In genomic region chr1:214458541-214458940, GRCh38 we compare ENCODE assay signal across 19 cellular contexts.
DNase-seq lines count a peak whose midpoint lies in the region; ATAC-seq and TF ChIP-seq lines count a peak whose summit lies in the region.
"Had no signal": no experiment of that assay in that cellular context is flagged by ENCODE, and none has a peak within 500 bp of the region (broad histone marks: within the 10 kb centered on the region; RNA-seq: fewer than 3 reads in every experiment).

No MANE protein-coding gene starts in this region.

- peak overlapping the region; percentile 55 for H2AK5ac ChIP-seq in mesenchymal stem cell (ENCODE audit: low read length, severe bottlenecking)

- H3K9me3 ChIP-seq in mesenchymal stem cell (ENCODE audit: control insufficient read depth, low read length), result no peaks in the 10 kb centered on the region
- H3K9me3 ChIP-seq: Peyer's patch had no signal

- H3K27ac Mint-ChIP-seq in activated CD4-positive, alpha-beta T cell treated with anti-CD3 and anti-CD28 coated beads, Interleukin-2, amount 10 ng/mL, durations not matched to agents 24 days and 14 days, result peak overlapping the region; percentile 8
- H3K27ac Mint-ChIP-seq in chondrocyte (ENCODE audit: unreplicated experiment), result peak overlapping the region; percentile 71
- H3K27ac Mint-ChIP-seq: IgD-negative memory B cell had no signal

- H4K91ac ChIP-seq in mesenchymal stem cell (ENCODE audit: low read length), result no peak overlapping the region

- 67% methylated on average over 1 of the region's 1 CpG for WGBS in mesenchymal stem cell

- H3K4me1 ChIP-seq in mesenchymal stem cell (ENCODE audit: control insufficient read depth, insufficient read depth, low read depth, low read length), result peaks cover 12% of the 10 kb centered on the region
- H3K4me1 ChIP-seq: Peyer's patch had no signal

- no peak overlapping the region for H3K14ac ChIP-seq in mesenchymal stem cell (ENCODE audit: low read length in 2 of 2)

- H2BK15ac ChIP-seq in mesenchymal stem cell (ENCODE audit: low read depth, poor library complexity, severe bottlenecking), result no peak overlapping the region

- no peak overlapping the region for H3K4me3 ChIP-seq in mesenchymal stem cell (ENCODE audit: insufficient read depth in 1 of 2, low read depth in 1 of 2, low read length in 2 of 2)
- H3K4me3 ChIP-seq: Peyer's patch, SK-N-MC had no signal

- H2BK5ac ChIP-seq in mesenchymal stem cell (ENCODE audit: low read depth, low read length, poor library complexity, severe bottlenecking), result no peak overlapping the region

- H3K27me3 Mint-ChIP-seq in activated CD4-positive, alpha-beta T cell treated with anti-CD3 and anti-CD28 coated beads, Interleukin-2, amount 10 ng/mL, durations not matched to agents 24 days and 14 days, result no peaks in the 10 kb centered on the region
- no peaks in the 10 kb centered on the region for H3K27me3 Mint-ChIP-seq in chondrocyte (ENCODE audit: low read depth)

- H3K9me3 Mint-ChIP-seq in activated CD4-positive, alpha-beta T cell treated with anti-CD3 and anti-CD28 coated beads, Interleukin-2, amount 10 ng/mL, durations not matched to agents 24 days and 14 days, result peaks cover 13% of the 10 kb centered on the region
- H3K9me3 Mint-ChIP-seq in chondrocyte (ENCODE audit: low read depth), result no peaks in the 10 kb centered on the region

- H3K4me1 Mint-ChIP-seq in activated CD4-positive, alpha-beta T cell treated with anti-CD3 and anti-CD28 coated beads, Interleukin-2, amount 10 ng/mL, durations not matched to agents 24 days and 14 days, result peaks cover 27% of the 10 kb centered on the region
- peaks cover 67% of the 10 kb centered on the region for H3K4me1 Mint-ChIP-seq in chondrocyte (ENCODE audit: low read depth)
- H3K4me1 Mint-ChIP-seq: IgD-negative memory B cell had no signal

- peaks cover 15 to 19% of the 10 kb centered on the region in 2 experiments for H3K36me3 ChIP-seq in mesenchymal stem cell (ENCODE audit: control insufficient read depth in 1 of 2, insufficient read depth in 2 of 2, low read depth in 1 of 2, low read length in 2 of 2)
- H3K36me3 ChIP-seq: Peyer's patch had no signal

- no peaks in the 10 kb centered on the region for H3K79me1 ChIP-seq in mesenchymal stem cell (replicated peaks; ENCODE audit: low read length, poor library complexity, severe bottlenecking)

- H3K27ac ChIP-seq in mesenchymal stem cell (ENCODE audit: low read length, poor library complexity, severe bottlenecking), result peak overlapping the region; percentile 30
- H3K27ac ChIP-seq: 22Rv1, C4-2B, Peyer's patch, SK-N-MC had no signal

- ATAC-seq in esophagus mucosa (no peak), HG03039 (IDR thresholded peaks at IDR 0.05; ENCODE audit: unreplicated experiment) (no peak)

- no peaks in the 10 kb centered on the region for H3K36me3 Mint-ChIP-seq in activated CD4-positive, alpha-beta T cell treated with anti-CD3 and anti-CD28 coated beads, Interleukin-2, amount 10 ng/mL, durations not matched to agents 24 days and 14 days (ENCODE audit: low read depth)
- H3K36me3 Mint-ChIP-seq in chondrocyte (ENCODE audit: low read depth), result peaks cover 4% of the 10 kb centered on the region
- H3K36me3 Mint-ChIP-seq: IgD-negative memory B cell had no signal

- H4K8ac ChIP-seq in mesenchymal stem cell (ENCODE audit: low read length), result peak overlapping the region; percentile 19

- no peak overlapping the region for H3K4me3 Mint-ChIP-seq in activated CD4-positive, alpha-beta T cell treated with anti-CD3 and anti-CD28 coated beads, Interleukin-2, amount 10 ng/mL, durations not matched to agents 24 days and 14 days
- H3K4me3 Mint-ChIP-seq in chondrocyte (ENCODE audit: unreplicated experiment), result no peak overlapping the region
- H3K4me3 Mint-ChIP-seq: IgD-negative memory B cell had no signal

- intact Hi-C loops in activated CD4-positive, alpha-beta T cell treated with anti-CD3 and anti-CD28 coated beads, Interleukin-2, amount 10 ng/mL, durations not matched to agents 24 days and 14 days (cut with micrococcal nuclease), result no loop called here

- no peak overlapping the region for H3K23ac ChIP-seq in mesenchymal stem cell (ENCODE audit: low read length in 2 of 2)

- H3K4me2 ChIP-seq in mesenchymal stem cell (ENCODE audit: low read length, poor library complexity, severe bottlenecking), result no peak overlapping the region

- H3K27me3 ChIP-seq in mesenchymal stem cell (ENCODE audit: control insufficient read depth in 1 of 2, insufficient read depth in 1 of 2, low read length in 2 of 2), result no peaks in the 10 kb centered on the region
- H3K27me3 ChIP-seq: Peyer's patch had no signal

- H2BK12ac ChIP-seq in mesenchymal stem cell (ENCODE audit: low read length in 2 of 2), result no peak overlapping the region

- H2BK120ac ChIP-seq in mesenchymal stem cell (ENCODE audit: low read depth, low read length), result no peak overlapping the region

- no peak for DNase-seq in activated CD4-positive, alpha-beta T cell treated with anti-CD3 and anti-CD28 coated beads, Interleukin-2, amount 10 ng/mL, durations not matched to agents 24 days and 14 days
- DNase-seq in activated CD4-positive, alpha-beta T cell treated with anti-CD3 and anti-CD28 coated beads, Interleukin-2, amount 50 U/mL, for 48 hours, result no peak
- DNase-seq in chondrocyte (ENCODE audit: low spot score) (no peak), mesenchymal stem cell (no peak), NCI-H1930 (lab: John Stamatoyannopoulos, UW) (no peak)
- no peak for DNase-seq in activated effector memory CD4-positive, alpha-beta T cell treated with anti-CD3 and anti-CD28 coated beads, Interleukin-2, amount 50 U/mL, for 16 hours
- DNase-seq: AML-193, DMS79 treated with DMSO at 0.1 percent for 48 hours, Kasumi-1, NCI-H1105, NCI-H2081 treated with DMSO at 0.1 percent for 48 hours, Peyer's patch, Right ventricle myocardium superior had no signal

- no peak overlapping the region for H2AFZ ChIP-seq in mesenchymal stem cell (ENCODE audit: low read depth, low read length)

- H3K18ac ChIP-seq in mesenchymal stem cell (ENCODE audit: low read depth in 1 of 2, low read length in 2 of 2), result peak overlapping the region in 1 of 2 experiments; percentile 66

- TF ChIP-seq CTCF in chondrocyte (IDR thresholded peaks at IDR 0.05), result no peak

- no peak overlapping the region for H3K4ac ChIP-seq in mesenchymal stem cell (ENCODE audit: low read depth in 1 of 2, low read length in 2 of 2)

- no peak overlapping the region for H3K9ac ChIP-seq in mesenchymal stem cell (ENCODE audit: low read length)
